1 cellular context compared by ENCODE assay signal in genomic region chr5:179746872-179747271, GRCh38.
TF ChIP-seq lines count a peak whose summit lies in the region.

No MANE protein-coding gene starts in this region.

TF ChIP-seq in WTC11, 78 proteins besides CTCF, POLR2A, EP300 and RAD21:
- TF ChIP-seq, protein P1, sequence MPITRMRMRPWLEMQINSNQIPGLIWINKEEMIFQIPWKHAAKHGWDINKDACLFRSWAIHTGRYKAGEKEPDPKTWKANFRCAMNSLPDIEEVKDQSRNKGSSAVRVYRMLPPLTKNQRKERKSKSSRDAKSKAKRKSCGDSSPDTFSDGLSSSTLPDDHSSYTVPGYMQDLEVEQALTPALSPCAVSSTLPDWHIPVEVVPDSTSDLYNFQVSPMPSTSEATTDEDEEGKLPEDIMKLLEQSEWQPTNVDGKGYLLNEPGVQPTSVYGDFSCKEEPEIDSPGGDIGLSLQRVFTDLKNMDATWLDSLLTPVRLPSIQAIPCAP (CRISPR knock-in tag; IDR thresholded peaks at IDR 0.05), result no peak
- no peak for TF ChIP-seq ERG (CRISPR knock-in tag; IDR thresholded peaks at IDR 0.05)
- TF ChIP-seq, protein P2, sequence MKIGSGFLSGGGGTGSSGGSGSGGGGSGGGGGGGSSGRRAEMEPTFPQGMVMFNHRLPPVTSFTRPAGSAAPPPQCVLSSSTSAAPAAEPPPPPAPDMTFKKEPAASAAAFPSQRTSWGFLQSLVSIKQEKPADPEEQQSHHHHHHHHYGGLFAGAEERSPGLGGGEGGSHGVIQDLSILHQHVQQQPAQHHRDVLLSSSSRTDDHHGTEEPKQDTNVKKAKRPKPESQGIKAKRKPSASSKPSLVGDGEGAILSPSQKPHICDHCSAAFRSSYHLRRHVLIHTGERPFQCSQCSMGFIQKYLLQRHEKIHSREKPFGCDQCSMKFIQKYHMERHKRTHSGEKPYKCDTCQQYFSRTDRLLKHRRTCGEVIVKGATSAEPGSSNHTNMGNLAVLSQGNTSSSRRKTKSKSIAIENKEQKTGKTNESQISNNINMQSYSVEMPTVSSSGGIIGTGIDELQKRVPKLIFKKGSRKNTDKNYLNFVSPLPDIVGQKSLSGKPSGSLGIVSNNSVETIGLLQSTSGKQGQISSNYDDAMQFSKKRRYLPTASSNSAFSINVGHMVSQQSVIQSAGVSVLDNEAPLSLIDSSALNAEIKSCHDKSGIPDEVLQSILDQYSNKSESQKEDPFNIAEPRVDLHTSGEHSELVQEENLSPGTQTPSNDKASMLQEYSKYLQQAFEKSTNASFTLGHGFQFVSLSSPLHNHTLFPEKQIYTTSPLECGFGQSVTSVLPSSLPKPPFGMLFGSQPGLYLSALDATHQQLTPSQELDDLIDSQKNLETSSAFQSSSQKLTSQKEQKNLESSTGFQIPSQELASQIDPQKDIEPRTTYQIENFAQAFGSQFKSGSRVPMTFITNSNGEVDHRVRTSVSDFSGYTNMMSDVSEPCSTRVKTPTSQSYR (CRISPR knock-in tag; IDR thresholded peaks at IDR 0.05), result no peak
- TF ChIP-seq ELF4 (CRISPR knock-in tag; IDR thresholded peaks at IDR 0.05; ENCODE audit: low read depth), result no peak
- TF ChIP-seq SMAD3 (CRISPR knock-in tag; IDR thresholded peaks at IDR 0.05; ENCODE audit: borderline replicate concordance), result no peak
- TF ChIP-seq ZSCAN18 (CRISPR knock-in tag; IDR thresholded peaks at IDR 0.05), result no peak
- no peak for TF ChIP-seq MYBL2 (CRISPR knock-in tag; IDR thresholded peaks at IDR 0.05)
- TF ChIP-seq, protein P3, sequence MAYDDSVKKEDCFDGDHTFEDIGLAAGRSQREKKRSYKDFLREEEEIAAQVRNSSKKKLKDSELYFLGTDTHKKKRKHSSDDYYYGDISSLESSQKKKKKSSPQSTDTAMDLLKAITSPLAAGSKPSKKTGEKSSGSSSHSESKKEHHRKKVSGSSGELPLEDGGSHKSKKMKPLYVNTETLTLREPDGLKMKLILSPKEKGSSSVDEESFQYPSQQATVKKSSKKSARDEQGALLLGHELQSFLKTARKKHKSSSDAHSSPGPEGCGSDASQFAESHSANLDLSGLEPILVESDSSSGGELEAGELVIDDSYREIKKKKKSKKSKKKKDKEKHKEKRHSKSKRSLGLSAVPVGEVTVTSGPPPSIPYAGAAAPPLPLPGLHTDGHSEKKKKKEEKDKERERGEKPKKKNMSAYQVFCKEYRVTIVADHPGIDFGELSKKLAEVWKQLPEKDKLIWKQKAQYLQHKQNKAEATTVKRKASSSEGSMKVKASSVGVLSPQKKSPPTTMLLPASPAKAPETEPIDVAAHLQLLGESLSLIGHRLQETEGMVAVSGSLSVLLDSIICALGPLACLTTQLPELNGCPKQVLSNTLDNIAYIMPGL (CRISPR knock-in tag; IDR thresholded peaks at IDR 0.05), result no peak
- TF ChIP-seq MXD4 (CRISPR knock-in tag; IDR thresholded peaks at IDR 0.05; ENCODE audit: borderline replicate concordance), result no peak
- TF ChIP-seq GRHL2 (CRISPR knock-in tag; IDR thresholded peaks at IDR 0.05; ENCODE audit: insufficient replicate concordance, severe bottlenecking), result no peak
- no peak for TF ChIP-seq MLX (CRISPR knock-in tag; IDR thresholded peaks at IDR 0.05)
- no peak for TF ChIP-seq ZNF138 (CRISPR knock-in tag; conservative IDR thresholded peaks at IDR 0.05)
- TF ChIP-seq CREM (CRISPR knock-in tag; IDR thresholded peaks at IDR 0.05), result no peak
- TF ChIP-seq NR2C2 (CRISPR knock-in tag; IDR thresholded peaks at IDR 0.05), result no peak
- TF ChIP-seq CBFB (CRISPR knock-in tag; IDR thresholded peaks at IDR 0.05; ENCODE audit: low read depth), result no peak
